ENCODE assay signal across 31 cellular contexts in the genomic region with DNA sequence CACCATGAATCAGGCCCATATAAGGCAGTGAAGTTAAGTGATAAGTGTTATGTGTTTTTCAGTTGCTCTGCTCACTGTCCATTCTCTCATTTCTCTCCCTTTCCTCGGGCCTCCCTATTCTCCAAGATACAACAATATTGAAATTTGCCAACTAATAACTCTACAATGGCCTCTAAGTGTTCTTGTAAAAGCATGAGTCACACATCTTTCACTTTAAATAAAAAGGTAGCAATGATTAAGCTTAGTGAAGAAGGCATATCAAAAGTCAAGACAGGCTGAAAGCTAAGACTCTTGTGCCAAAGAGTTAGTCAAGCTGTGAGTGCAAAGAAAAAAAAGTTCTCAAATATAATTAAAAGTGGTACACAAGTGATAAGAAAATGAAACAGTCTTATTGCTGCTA.
"Had no signal": no experiment of that assay in that cellular context is flagged by ENCODE, and none has a peak within 500 bp of the region (broad histone marks: within the 10 kb centered on the region; RNA-seq: fewer than 3 reads in every experiment).

No MANE protein-coding gene starts in this region.

- H3K36me3 Mint-ChIP-seq: activated CD8-positive, alpha-beta memory T cell treated with anti-CD3 and anti-CD28 coated beads, Interleukin-2, amount 10 ng/mL, durations not matched to agents 7 days and 5 days; activated naive CD4-positive, alpha-beta T cell treated with anti-CD3 and anti-CD28 coated beads, Interleukin-2, amount 50 U/mL, for 72 hours; brain had no signal

- H3K4me1 Mint-ChIP-seq: activated CD4-positive, alpha-beta T cell treated with anti-CD3 and anti-CD28 coated beads, Interleukin-2, amount 10 ng/mL, durations not matched to agents 24 days and 14 days; activated CD8-positive, alpha-beta memory T cell treated with anti-CD3 and anti-CD28 coated beads, Interleukin-2, amount 10 ng/mL, durations not matched to agents 7 days and 5 days; activated naive CD8-positive, alpha-beta T cell treated with anti-CD3 and anti-CD28 coated beads, Interleukin-2, amount 50 U/mL, for 24 hours; brain; WTC11 had no signal

- H3K9me3 Mint-ChIP-seq: activated CD4-positive, alpha-beta T cell treated with anti-CD3 and anti-CD28 coated beads, Interleukin-2, amount 10 ng/mL, durations not matched to agents 24 days and 14 days; activated T-helper 1 cell treated with anti-CD3 and anti-CD28 coated beads, Interleukin-12 subunit alpha, Interleukin-12 subunit beta, Interleukin-2, Interleukin-4 antibody, amounts not matched to agents 30 ng/mL and 10 ng/mL and 1 ng/mL, durations not matched to agents 14 hours and 24 hours and 36 hours had no signal

- H3K27ac Mint-ChIP-seq: activated CD4-positive, alpha-beta T cell treated with anti-CD3 and anti-CD28 coated beads, Interleukin-2, amount 10 ng/mL, durations not matched to agents 24 days and 14 days; activated CD8-positive, alpha-beta memory T cell treated with anti-CD3 and anti-CD28 coated beads, Interleukin-2, amount 10 ng/mL, durations not matched to agents 7 days and 5 days; activated naive CD4-positive, alpha-beta T cell treated with anti-CD3 and anti-CD28 coated beads, Interleukin-2, amount 50 U/mL, for 72 hours; activated naive CD8-positive, alpha-beta T cell treated with anti-CD3 and anti-CD28 coated beads, Interleukin-2, amount 50 U/mL, for 24 hours; activated T-cell treated with anti-CD3 and anti-CD28 coated beads, Interleukin-2, amount 50 U/mL, for 24 hours; activated T-helper 1 cell treated with anti-CD3 and anti-CD28 coated beads, Interleukin-12 subunit alpha, Interleukin-12 subunit beta, Interleukin-2, Interleukin-4 antibody, amounts not matched to agents 30 ng/mL and 10 ng/mL and 1 ng/mL, durations not matched to agents 14 hours and 24 hours and 36 hours; brain; T-helper 2 cell treated with Interferon-gamma antibody and Interleukin-4, amounts not matched to agents 5 μg/mL and 100 μg/mL, for 36 hours; WTC11 had no signal

- ATAC-seq: activated CD8-positive, alpha-beta memory T cell treated with anti-CD3 and anti-CD28 coated beads, Interleukin-2, amount 10 ng/mL, durations not matched to agents 7 days and 5 days; activated naive CD4-positive, alpha-beta T cell treated with anti-CD3 and anti-CD28 coated beads, Interleukin-2, amount 50 U/mL, for 72 hours; activated naive CD8-positive, alpha-beta T cell treated with anti-CD3 and anti-CD28 coated beads, Interleukin-2, amount 50 U/mL, for 24 hours; Panc1; WTC11 had no signal

- H3K4me1 ChIP-seq: ascending aorta, SJCRH30 had no signal

- H3K4me2 ChIP-seq: SK-N-SH had no signal

- H3K9ac ChIP-seq: SK-N-SH had no signal

- H3K4me3 Mint-ChIP-seq: activated CD4-positive, alpha-beta T cell treated with anti-CD3 and anti-CD28 coated beads, Interleukin-2, amount 10 ng/mL, durations not matched to agents 24 days and 14 days; activated CD8-positive, alpha-beta memory T cell treated with anti-CD3 and anti-CD28 coated beads, Interleukin-2, amount 10 ng/mL, durations not matched to agents 7 days and 5 days; activated naive CD8-positive, alpha-beta T cell treated with anti-CD3 and anti-CD28 coated beads, Interleukin-2, amount 50 U/mL, for 24 hours; activated T-cell treated with anti-CD3 and anti-CD28 coated beads, Interleukin-2, amount 50 U/mL, for 24 hours; activated T-helper 1 cell treated with anti-CD3 and anti-CD28 coated beads, Interleukin-12 subunit alpha, Interleukin-12 subunit beta, Interleukin-2, Interleukin-4 antibody, amounts not matched to agents 30 ng/mL and 10 ng/mL and 1 ng/mL, durations not matched to agents 14 hours and 24 hours and 36 hours; brain; T-helper 2 cell treated with Interferon-gamma antibody and Interleukin-4, amounts not matched to agents 5 μg/mL and 100 μg/mL, for 36 hours; WTC11 had no signal

- H3K27me3 Mint-ChIP-seq: activated CD4-positive, alpha-beta T cell treated with anti-CD3 and anti-CD28 coated beads, Interleukin-2, amount 10 ng/mL, durations not matched to agents 24 days and 14 days; activated CD8-positive, alpha-beta memory T cell treated with anti-CD3 and anti-CD28 coated beads, Interleukin-2, amount 10 ng/mL, durations not matched to agents 7 days and 5 days; activated naive CD8-positive, alpha-beta T cell treated with anti-CD3 and anti-CD28 coated beads, Interleukin-2, amount 50 U/mL, for 24 hours; activated T-cell treated with anti-CD3 and anti-CD28 coated beads, Interleukin-2, amount 50 U/mL, for 24 hours; brain had no signal

- H3K27ac ChIP-seq: ascending aorta, SJCRH30 had no signal

- DNase-seq: activated CD4-positive, alpha-beta T cell treated with anti-CD3 and anti-CD28 coated beads, Interleukin-2, amount 10 ng/mL, durations not matched to agents 24 days and 14 days; activated CD4-positive, alpha-beta T cell treated with anti-CD3 and anti-CD28 coated beads, Interleukin-2, amount 50 U/mL, for 48 hours; activated CD4-positive, CD25-positive, alpha-beta regulatory T cell treated with anti-CD3 and anti-CD28 coated beads, Interleukin-2, amount 50 U/mL, for 72 hours; activated CD8-positive, alpha-beta memory T cell treated with anti-CD3 and anti-CD28 coated beads, Interleukin-2, amount 10 ng/mL, durations not matched to agents 7 days and 5 days; activated effector memory CD4-positive, alpha-beta T cell treated with Interleukin-2 at 50 U/mL for 16 hours; activated naive CD4-positive, alpha-beta T cell treated with Interleukin-2 at 50 U/mL for 16 hours; activated naive CD8-positive, alpha-beta T cell treated with anti-CD3 and anti-CD28 coated beads, Interleukin-2, amount 50 U/mL, for 24 hours; activated T-cell treated with anti-CD3 and anti-CD28 coated beads, Interleukin-2, amount 50 U/mL, for 24 hours; amniotic stem cell; cerebellar nuclear complex; KG1; MG63; NCI-H1105; NCI-H1436; NCI-H1694 treated with DMSO at 0.1 percent for 48 hours; NCI-H2029 treated with DMSO at 0.1 percent for 48 hours; NCI-H345; NCI-H510A; NCI-H526 treated with DMSO at 0.1 percent for 48 hours; Right ventricle myocardium superior; RPMI8226; SJCRH30; SK-N-SH; SW 1271 had no signal

- H3K36me3 ChIP-seq: ascending aorta, MG63, SJCRH30 had no signal

- H3K27me3 ChIP-seq: ascending aorta, MG63, SJCRH30 had no signal

- H3K4me3 ChIP-seq: ascending aorta, MG63, SJCRH30 had no signal

- H3K9me3 ChIP-seq: ascending aorta, MG63, SJCRH30, SK-N-SH had no signal
